Comparison of ENCODE assay signal across 19 cellular contexts in genomic region chr2:107992069-107992468, GRCh38. TPM values are rescaled to one million over a fixed set of nuclear protein-coding genes. Genes with fewer than 3 reads are reported as not detected.
"Had no signal": no experiment of that assay in that cellular context is flagged by ENCODE, and none has a peak within 500 bp of the region (broad histone marks: within the 10 kb centered on the region; RNA-seq: fewer than 3 reads in every experiment).

No MANE protein-coding gene starts in this region.

- DNase-seq: activated CD4-positive, alpha-beta T cell treated with anti-CD3 and anti-CD28 coated beads, Interleukin-2, amount 50 U/mL, for 1 hour; activated CD4-positive, CD25-positive, alpha-beta regulatory T cell treated with anti-CD3 and anti-CD28 coated beads, Interleukin-2, amount 50 U/mL, for 72 hours; activated CD8-positive, alpha-beta memory T cell treated with anti-CD3 and anti-CD28 coated beads, Interleukin-2, amount 50 U/mL, for 4 hours; activated effector memory CD4-positive, alpha-beta T cell treated with anti-CD3 and anti-CD28 coated beads, Interleukin-2, amount 50 U/mL, for 16 hours; activated naive CD4-positive, alpha-beta T cell treated with anti-CD3 and anti-CD28 coated beads, Interleukin-2, amount 50 U/mL, for 16 hours; activated T-cell treated with anti-CD3 and anti-CD28 coated beads, Interleukin-2, amount 50 U/mL, for 48 hours; heart right ventricle; left ventricle myocardium superior; mesendoderm; naive thymus-derived CD4-positive, alpha-beta T cell; right cardiac atrium; stimulated activated CD4-positive, alpha-beta T cell treated with anti-CD3 and anti-CD28 coated beads, Interleukin-4, amount 100 ng/mL, for 1 hour; stimulated activated naive CD8-positive, alpha-beta T cell treated with anti-CD3 and anti-CD28 coated beads, Interleukin-15, amount 100 ng/mL, for 72 hours; T-helper 2 cell; upper lobe of left lung had no signal

RNA-seq across cellular contexts. Expression of gene SLC5A7, which starts 5.7 kb away (rescaled TPM):
- total RNA-seq: ascending aorta; kidney epithelial cell; naive thymus-derived CD4-positive, alpha-beta T cell; osteoblast had no signal
- polyA plus RNA-seq: naive thymus-derived CD4-positive, alpha-beta T cell; smooth muscle cell had no signal
